9 cellular contexts compared by ENCODE assay signal in genomic region chr7:26284995-26285632, GRCh38. TPM values are rescaled to one million over a fixed set of nuclear protein-coding genes. Genes with fewer than 3 reads are reported as not detected.
DNase-seq lines count a peak whose midpoint lies in the region; ATAC-seq, FAIRE-seq and TF ChIP-seq lines count a peak whose summit lies in the region.
"Had no signal": no experiment of that assay in that cellular context is flagged by ENCODE, and none has a peak within 500 bp of the region (broad histone marks: within the 10 kb centered on the region; RNA-seq: fewer than 3 reads in every experiment).

No MANE protein-coding gene starts in this region.

- TF ChIP-seq CTCF in GM12865 (IDR thresholded peaks at IDR 0.05; ENCODE audit: insufficient read depth, low read depth, low read length, missing control alignments) = peak; percentile 39
- peak; percentile 28 for TF ChIP-seq CTCF in bronchial epithelial cell (IDR thresholded peaks at IDR 0.05; ENCODE audit: insufficient read depth, low read length, severe bottlenecking)

- no peak for ATAC-seq in HG02885 (IDR thresholded peaks at IDR 0.05; ENCODE audit: poor library complexity, unreplicated experiment)

- H3K27me3 ChIP-seq in bronchial epithelial cell (ENCODE audit: control insufficient read depth, insufficient read depth, low read length) = no peaks in the 10 kb centered on the region

- H3K4me3 ChIP-seq in GM12865 (ENCODE audit: low read depth, low read length) (no peak overlapping the region), bronchial epithelial cell (ENCODE audit: low read depth, low read length) (no peak overlapping the region)

- FAIRE-seq in bronchial epithelial cell (lab: Jason Lieb, UNC) = no peak

- DNase-seq in AML-193 (lab: John Stamatoyannopoulos, UW) (peak; percentile 5 to 11), GM12865 (ENCODE audit: low read depth) (peak; percentile 56), NCI-H82 treated with DMSO at 0.1 percent for 48 hours (lab: John Stamatoyannopoulos, UW; ENCODE audit: unreplicated experiment) (peak; percentile 72), bronchial epithelial cell (ENCODE audit: low read depth) (peak; percentile 67), middle frontal gyrus (ENCODE audit: extremely low spot score, low spot score) (no peak)
- DNase-seq in stimulated activated naive CD4-positive, alpha-beta T cell treated with Interleukin-2 at 50 U/mL for 16 hours (lab: John Stamatoyannopoulos, UW) = no peak
- no peak for DNase-seq in stimulated activated CD8-positive, alpha-beta memory T cell treated with anti-CD3 and anti-CD28 coated beads, Interleukin-4, amount 100 ng/mL, for 48 hours
- DNase-seq: stimulated activated CD4-positive, alpha-beta T cell treated with anti-CD3 and anti-CD28 coated beads, Interleukin-1b, Interleukin-23, amount 100 ng/mL, for 48 hours had no signal

- no peaks in the 10 kb centered on the region for H3K36me3 ChIP-seq in bronchial epithelial cell (ENCODE audit: control insufficient read depth, insufficient read depth, low read length)

RNA-seq across cellular contexts. Expression of gene SNX10, which starts 6.5 kb away (rescaled TPM):
- 0.53 and 1.0 TPM in 2 replicates for total RNA-seq in bronchial epithelial cell

Comparison
In these comparisons a context has a peak if more than half of its experiments do, and no peak if none do; other contexts are left out.
1. DNase-seq: peak in AML-193 (2 of 2), GM12865 (single experiment), NCI-H82 treated with DMSO at 0.1 percent for 48 hours (single experiment) and bronchial epithelial cell (single experiment); none in stimulated activated naive CD4-positive, alpha-beta T cell treated with Interleukin-2 at 50 U/mL for 16 hours (single experiment), stimulated activated CD8-positive, alpha-beta memory T cell treated with anti-CD3 and anti-CD28 coated beads, Interleukin-4, amount 100 ng/mL, for 48 hours (single experiment) and middle frontal gyrus (single experiment).